In the genomic region with DNA sequence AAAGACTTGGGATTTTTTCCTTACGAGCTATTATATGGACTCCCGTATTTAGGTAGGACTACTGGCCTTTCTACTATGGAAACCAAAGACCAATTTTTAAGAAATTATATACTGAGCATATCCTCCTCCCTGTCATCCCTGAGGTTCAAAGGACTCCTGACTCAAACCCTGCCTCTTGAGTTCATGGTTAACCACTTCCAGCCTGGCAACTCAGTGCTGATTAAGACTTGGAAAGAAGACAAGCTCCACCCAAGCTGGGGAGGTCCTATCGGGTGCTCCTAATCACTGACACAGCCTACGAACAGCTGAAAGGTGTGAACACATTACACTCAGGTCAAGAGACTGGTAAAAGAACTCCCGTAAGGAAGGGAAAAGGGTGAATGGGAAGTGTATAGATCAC, we compare ENCODE assay signal across 16 cellular contexts.
DNase-seq lines count a peak whose midpoint lies in the region; ATAC-seq, FAIRE-seq and TF ChIP-seq lines count a peak whose summit lies in the region.
"Had no signal": no experiment of that assay in that cellular context is flagged by ENCODE, and none has a peak within 500 bp of the region (broad histone marks: within the 10 kb centered on the region; RNA-seq: fewer than 3 reads in every experiment).

No MANE protein-coding gene starts in this region.

- H3K4me3 Mint-ChIP-seq in activated naive CD8-positive, alpha-beta T cell treated with anti-CD3 and anti-CD28 coated beads, Interleukin-2, amount 50 U/mL, for 24 hours = no peak overlapping the region
- H3K4me3 Mint-ChIP-seq in stimulated activated effector memory CD8-positive, alpha-beta T cell treated with anti-CD3 and anti-CD28 coated beads, Interleukin-12 subunit alpha, Interleukin-12 subunit beta, amount 100 ng/mL, for 72 hours = no peak overlapping the region

- no peaks in the 10 kb centered on the region for H3K4me1 Mint-ChIP-seq in activated naive CD8-positive, alpha-beta T cell treated with anti-CD3 and anti-CD28 coated beads, Interleukin-2, amount 50 U/mL, for 24 hours
- H3K4me1 Mint-ChIP-seq in stimulated activated effector memory CD8-positive, alpha-beta T cell treated with anti-CD3 and anti-CD28 coated beads, Interleukin-12 subunit alpha, Interleukin-12 subunit beta, amount 100 ng/mL, for 72 hours = peaks cover 6% of the 10 kb centered on the region

- intact Hi-C loops in mammary epithelial cell (cut with micrococcal nuclease) (no loop called here), breast epithelium (cut with DNase I; ENCODE audit: low total_unique reads) (no loop called here)

- WGBS in mammary epithelial cell (ENCODE audit: low coverage, missing lambda C conversion rate) = 71% methylated on average over 5 of the region's 5 CpGs

- H2AFZ ChIP-seq in mammary epithelial cell (ENCODE audit: low read depth, low read length) = no peak overlapping the region

- CTCF ChIA-PET in mammary epithelial cell (lab: Charles Lee; ENCODE audit: low non-redundant PET) = no interaction called here

- in situ Hi-C loops in mammary epithelial cell (cut with MboI; ENCODE audit: low sequenced_read_pairs in 2 of 2) = no loop called here

- no peak overlapping the region for H3K9ac ChIP-seq in mammary epithelial cell (ENCODE audit: insufficient read depth, low read length)

- no peaks in the 10 kb centered on the region for H3K27me3 ChIP-seq in mammary epithelial cell (ENCODE audit: insufficient read depth, low read length)
- no peaks in the 10 kb centered on the region for H3K27me3 ChIP-seq in breast epithelium
- H3K27me3 ChIP-seq: esophagus squamous epithelium, suprapubic skin had no signal

- H3K79me2 ChIP-seq in mammary epithelial cell (ENCODE audit: insufficient read depth, low read length) = no peaks in the 10 kb centered on the region

- H3K4me1 ChIP-seq in mammary epithelial cell (ENCODE audit: insufficient read depth, low read length) (no peaks in the 10 kb centered on the region), breast epithelium (no peaks in the 10 kb centered on the region)
- H3K4me1 ChIP-seq: esophagus squamous epithelium, suprapubic skin had no signal

- H4K20me1 ChIP-seq in mammary epithelial cell (ENCODE audit: insufficient read depth, low read length) = no peaks in the 10 kb centered on the region

- BruUV-seq in mammary epithelial cell (replicated peaks; lab: Mats Ljungman, UMichigan) = no TSS peak

- DNase-seq in mammary epithelial cell (peak; percentile 75), breast epithelium (ENCODE audit: low spot score in 2 of 2) (no peak), RCC 7860 (ENCODE audit: low spot score) (peak; percentile 12), NCI-H1105 (lab: John Stamatoyannopoulos, UW) (no peak)
- peak; percentile 10 for DNase-seq in activated naive CD8-positive, alpha-beta T cell treated with anti-CD3 and anti-CD28 coated beads, Interleukin-2, amount 50 U/mL, for 24 hours
- peak in 1 of 2 donors; percentile 66 for DNase-seq in stimulated activated effector memory CD8-positive, alpha-beta T cell treated with anti-CD3 and anti-CD28 coated beads, Interleukin-12 subunit alpha, Interleukin-12 subunit beta, amount 100 ng/mL, for 72 hours (ENCODE audit: low spot score in 2 of 2)
- DNase-seq: esophagus squamous epithelium; glutamatergic neuron; NCI-H187 treated with DMSO at 0.1 percent for 48 hours; NCI-H345; NK-92 treated with Interleukin-12 subunit alpha and Interleukin-12 subunit beta, amount 100 ng/mL, for 24 hours; nucleus accumbens had no signal

- no peak overlapping the region for H3K4me3 ChIP-seq in mammary epithelial cell (replicated peaks in 1 of 3; ENCODE audit: insufficient read depth in 1 of 3, low read depth in 2 of 3, low read length in 3 of 3)
- H3K4me3 ChIP-seq in breast epithelium = no peak overlapping the region
- H3K4me3 ChIP-seq: esophagus squamous epithelium, suprapubic skin had no signal

- H3K27me3 Mint-ChIP-seq in activated naive CD8-positive, alpha-beta T cell treated with anti-CD3 and anti-CD28 coated beads, Interleukin-2, amount 50 U/mL, for 24 hours = no peaks in the 10 kb centered on the region

- H3K36me3 Mint-ChIP-seq in activated naive CD8-positive, alpha-beta T cell treated with anti-CD3 and anti-CD28 coated beads, Interleukin-2, amount 50 U/mL, for 24 hours (ENCODE audit: low read depth) = no peaks in the 10 kb centered on the region
- H3K36me3 Mint-ChIP-seq in stimulated activated effector memory CD8-positive, alpha-beta T cell treated with anti-CD3 and anti-CD28 coated beads, Interleukin-12 subunit alpha, Interleukin-12 subunit beta, amount 100 ng/mL, for 72 hours = no peaks in the 10 kb centered on the region

- no peak for FAIRE-seq in RCC 7860 (lab: Jason Lieb, UNC)
- FAIRE-seq: GM19239, H54 had no signal

- H3K4me2 ChIP-seq in mammary epithelial cell (ENCODE audit: insufficient read depth, low read depth, low read length) = no peak overlapping the region

- TF ChIP-seq CTCF in mammary epithelial cell (conservative IDR thresholded peaks at IDR 0.05 in 1 of 2, IDR thresholded peaks at IDR 0.05 in 1 of 2; ENCODE audit: extremely low read depth in 1 of 2, insufficient read depth in 1 of 2, low read depth in 1 of 2, low read length in 2 of 2) (no peak), breast epithelium (IDR thresholded peaks at IDR 0.05) (no peak)

- TF ChIP-seq POLR2A in breast epithelium (IDR thresholded peaks at IDR 0.05) = no peak

- H3K9me3 Mint-ChIP-seq in activated naive CD8-positive, alpha-beta T cell treated with anti-CD3 and anti-CD28 coated beads, Interleukin-2, amount 50 U/mL, for 24 hours = no peaks in the 10 kb centered on the region
- H3K9me3 Mint-ChIP-seq in stimulated activated effector memory CD8-positive, alpha-beta T cell treated with anti-CD3 and anti-CD28 coated beads, Interleukin-12 subunit alpha, Interleukin-12 subunit beta, amount 100 ng/mL, for 72 hours = no peaks in the 10 kb centered on the region

- H3K36me3 ChIP-seq in mammary epithelial cell (ENCODE audit: insufficient read depth, low read length) = no peaks in the 10 kb centered on the region
- no peaks in the 10 kb centered on the region for H3K36me3 ChIP-seq in breast epithelium
- H3K36me3 ChIP-seq: esophagus squamous epithelium, suprapubic skin had no signal

- H3K9me3 ChIP-seq in mammary epithelial cell (replicated peaks; ENCODE audit: insufficient read depth, low read length) = no peaks in the 10 kb centered on the region
- peaks cover 0 to 4% of the 10 kb centered on the region in 2 donors for H3K9me3 ChIP-seq in breast epithelium
- H3K9me3 ChIP-seq: esophagus squamous epithelium, suprapubic skin had no signal

- no peak overlapping the region for H3K27ac Mint-ChIP-seq in activated naive CD8-positive, alpha-beta T cell treated with anti-CD3 and anti-CD28 coated beads, Interleukin-2, amount 50 U/mL, for 24 hours
- H3K27ac Mint-ChIP-seq in stimulated activated effector memory CD8-positive, alpha-beta T cell treated with anti-CD3 and anti-CD28 coated beads, Interleukin-12 subunit alpha, Interleukin-12 subunit beta, amount 100 ng/mL, for 72 hours = no peak overlapping the region

- H3K27ac ChIP-seq in mammary epithelial cell (ENCODE audit: insufficient read depth, low read depth, low read length) (no peak overlapping the region), breast epithelium (no peak overlapping the region)
- H3K27ac ChIP-seq: esophagus squamous epithelium, suprapubic skin had no signal

- dilution Hi-C loops in mammary epithelial cell (cut with HindIII; ENCODE audit: low sequenced_read_pairs) = no loop called here

- peak; percentile 77 for ATAC-seq in activated naive CD8-positive, alpha-beta T cell treated with anti-CD3 and anti-CD28 coated beads, Interleukin-2, amount 50 U/mL, for 24 hours
- peak; percentile 97 for ATAC-seq in stimulated activated effector memory CD8-positive, alpha-beta T cell treated with anti-CD3 and anti-CD28 coated beads, Interleukin-12 subunit alpha, Interleukin-12 subunit beta, amount 100 ng/mL, for 72 hours
- ATAC-seq in GM21576 (IDR thresholded peaks at IDR 0.05; ENCODE audit: unreplicated experiment) = no peak

Comparison
In these comparisons a context has a peak if more than half of its experiments do, and no peak if none do; other contexts are left out.
1. DNase-seq: peak in mammary epithelial cell (single experiment), RCC 7860 (single experiment) and activated naive CD8-positive, alpha-beta T cell treated with anti-CD3 and anti-CD28 coated beads, Interleukin-2, amount 50 U/mL, for 24 hours (single experiment); none in breast epithelium (0 of 2) and NCI-H1105 (single experiment).